Comparison of ENCODE assay signal across 15 cellular contexts in genomic region chr11:7321708-7322448, GRCh38.
"Had no signal": no experiment of that assay in that cellular context is flagged by ENCODE, and none has a peak within 500 bp of the region (broad histone marks: within the 10 kb centered on the region; RNA-seq: fewer than 3 reads in every experiment).

No MANE protein-coding gene starts in this region.

- H3K27ac ChIP-seq: foreskin keratinocyte, hepatocyte, right atrium auricular region, stomach, thoracic aorta, transverse colon had no signal

- H2AFZ ChIP-seq: hepatocyte had no signal

- H3K4me1 ChIP-seq: foreskin keratinocyte, right atrium auricular region, stomach, transverse colon had no signal

- H3K9me3 Mint-ChIP-seq: dendritic cell treated with granulocyte-macrophage colony-stimulating factor and Interleukin-4, amounts not matched to agents 40 ng/mL and 50 ng/mL, for 4 days; natural killer cell; neural crest cell had no signal

- H3K36me3 Mint-ChIP-seq: mesothelial cell of epicardium, natural killer cell had no signal

- H3K36me3 ChIP-seq: right atrium auricular region, stomach, thoracic aorta, transverse colon had no signal

- H3K27me3 ChIP-seq: foreskin keratinocyte, right atrium auricular region, stomach, transverse colon had no signal

- H3K79me2 ChIP-seq: hepatocyte had no signal

- H3K4me3 Mint-ChIP-seq: dendritic cell treated with granulocyte-macrophage colony-stimulating factor and Interleukin-4, amounts not matched to agents 40 ng/mL and 50 ng/mL, for 4 days; mesothelial cell of epicardium; natural killer cell; neural crest cell had no signal

- H3K9me3 ChIP-seq: right atrium auricular region, stomach, thoracic aorta, transverse colon had no signal

- H3K27ac Mint-ChIP-seq: dendritic cell treated with granulocyte-macrophage colony-stimulating factor and Interleukin-4, amounts not matched to agents 40 ng/mL and 50 ng/mL, for 4 days; mesothelial cell of epicardium; natural killer cell had no signal

- H3K4me2 ChIP-seq: hepatocyte had no signal

- DNase-seq: erythroblast; foreskin keratinocyte; mammary epithelial cell; natural killer cell; small intestine; stimulated activated CD4-positive, alpha-beta T cell treated with anti-CD3 and anti-CD28 coated beads, Interleukin-12 subunit alpha, Interleukin-12 subunit beta, amount 100 ng/mL, for 4 hours; stimulated activated naive CD4-positive, alpha-beta T cell; stomach; transverse colon had no signal

- H3K4me1 Mint-ChIP-seq: natural killer cell had no signal

- ATAC-seq: foreskin keratinocyte, natural killer cell had no signal

- H3K4me3 ChIP-seq: hepatocyte, right atrium auricular region, stomach, thoracic aorta, transverse colon had no signal

- H3K27me3 Mint-ChIP-seq: dendritic cell treated with granulocyte-macrophage colony-stimulating factor and Interleukin-4, amounts not matched to agents 40 ng/mL and 50 ng/mL, for 4 days had no signal
